ENCODE assay signal across 8 cellular contexts in the genomic region with DNA sequence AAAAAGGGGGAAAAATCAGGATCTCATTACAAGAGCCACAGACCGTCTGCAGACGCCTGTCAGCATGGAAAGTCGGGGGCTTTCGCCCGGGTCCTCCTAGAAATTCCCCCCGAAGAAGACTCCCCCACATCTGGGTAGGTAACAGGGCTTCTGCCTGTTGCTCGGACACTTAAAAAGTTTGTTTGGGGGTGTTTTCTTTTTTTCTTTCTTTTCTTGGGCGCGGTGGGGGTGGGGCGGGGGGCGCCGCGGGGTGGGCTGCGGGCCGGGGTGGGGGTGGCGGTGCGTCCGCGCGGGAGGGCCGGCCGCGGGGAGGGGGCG. TPM values are rescaled to one million over a fixed set of nuclear protein-coding genes. Genes with fewer than 3 reads are reported as not detected.
A peak's percentile ranks its signal among the peaks of the same experiment; 100 is the strongest.
DNase-seq lines count a peak whose midpoint lies in the region.

No MANE protein-coding gene starts in this region.

- no peaks in the 10 kb centered on the region for H3K4me1 ChIP-seq in endocrine pancreas (ENCODE audit: control insufficient read depth, insufficient read depth, low read length)
- peaks cover 11 to 15% of the 10 kb centered on the region in 2 experiments for H3K4me1 ChIP-seq in trophoblast cell (ENCODE audit: control insufficient read depth in 1 of 2, insufficient read depth in 2 of 2, low read length in 2 of 2)

- H4K12ac ChIP-seq in trophoblast cell (ENCODE audit: low read depth, low read length), result peak overlapping the region; percentile 67

- peak overlapping the region; percentile 66 for H3K9ac ChIP-seq in endocrine pancreas (ENCODE audit: control insufficient read depth, insufficient read depth, low read length)
- H3K9ac ChIP-seq in trophoblast cell (ENCODE audit: low read length), result peak overlapping the region; percentile 94

- intact Hi-C loops in activated naive CD4-positive, alpha-beta T cell treated with anti-CD3 and anti-CD28 coated beads for 36 hours (cut with micrococcal nuclease), result loop anchor here (2.0 kb wide), 4 partner anchors 42 to 1192 kb away; a partner anchor contains a TSS

- H2BK120ac ChIP-seq in trophoblast cell (ENCODE audit: insufficient read depth, low read length, poor library complexity), result peak overlapping the region; percentile 72

- peak overlapping the region; percentile 80 for H3K4me2 ChIP-seq in trophoblast cell (ENCODE audit: low read length)

- H3K14ac ChIP-seq in trophoblast cell (ENCODE audit: low read length), result peak overlapping the region; percentile 60

- H3K36me3 ChIP-seq in endocrine pancreas (ENCODE audit: control insufficient read depth, insufficient read depth, low read length) (no peaks in the 10 kb centered on the region), trophoblast cell (ENCODE audit: control insufficient read depth in 1 of 2, insufficient read depth in 2 of 2, low read length in 2 of 2) (no peaks in the 10 kb centered on the region)

- CTCF ChIA-PET in activated naive CD4-positive, alpha-beta T cell treated with anti-CD3 and anti-CD28 coated beads for 36 hours (lab: Charles Lee), result interaction anchor here (1.3 to 2.0 kb wide), 2 partner anchors 17 to 18 kb away, joined by 4 to 12 read pairs; no protein-coding TSS in a partner anchor

- peak overlapping the region; percentile 97 for H3K27ac Mint-ChIP-seq in activated naive CD4-positive, alpha-beta T cell treated with anti-CD3 and anti-CD28 coated beads for 36 hours

- H3K79me2 ChIP-seq in trophoblast cell (ENCODE audit: control insufficient read depth, insufficient read depth, low read length, poor library complexity), result peaks cover 11% of the 10 kb centered on the region

- H2AFZ ChIP-seq in trophoblast cell (ENCODE audit: insufficient read depth, low read length, poor library complexity), result peak overlapping the region; percentile 51

- H2AK5ac ChIP-seq in trophoblast cell (ENCODE audit: low read length), result no peak overlapping the region

- H3K4me1 Mint-ChIP-seq in activated naive CD4-positive, alpha-beta T cell treated with anti-CD3 and anti-CD28 coated beads for 36 hours (ENCODE audit: low read depth), result peaks cover 53% of the 10 kb centered on the region

- peak overlapping the region; percentile 79 for H3K4me3 ChIP-seq in Jurkat, Clone E6-1 (ENCODE audit: low read length)
- H3K4me3 ChIP-seq in endocrine pancreas (ENCODE audit: control insufficient read depth, insufficient read depth, low read length), result no peak overlapping the region
- H3K4me3 ChIP-seq in trophoblast cell (ENCODE audit: low read depth, low read length), result peak overlapping the region; percentile 84

- H3K4me3 Mint-ChIP-seq in activated naive CD4-positive, alpha-beta T cell treated with anti-CD3 and anti-CD28 coated beads for 36 hours, result peak overlapping the region; percentile 91

- DNase-seq in activated naive CD4-positive, alpha-beta T cell treated with anti-CD3 and anti-CD28 coated beads for 36 hours, result no peak
- DNase-seq in activated naive CD4-positive, alpha-beta T cell treated with anti-CD3 and anti-CD28 coated beads, Interleukin-2, amount 50 U/mL, for 16 hours, result no peak
- DNase-seq in Jurkat, Clone E6-1 (ENCODE audit: low read depth, low spot score), result no peak
- no peak for DNase-seq in trophoblast cell
- DNase-seq in islet precursor cell, result no peak
- DNase-seq in stimulated activated CD4-positive, alpha-beta T cell treated with anti-CD3 and anti-CD28 coated beads, Interleukin-1b, Interleukin-23, amount 100 ng/mL, for 48 hours, result no peak
- no peak for DNase-seq in DMS153 (lab: John Stamatoyannopoulos, UW)

- H2BK12ac ChIP-seq in trophoblast cell (ENCODE audit: low read length), result no peak overlapping the region

- H3K27ac ChIP-seq in trophoblast cell (ENCODE audit: low read depth, low read length), result peak overlapping the region; percentile 93

- H3K79me1 ChIP-seq in trophoblast cell (ENCODE audit: low read length), result peaks cover 26% of the 10 kb centered on the region

- peak overlapping the region; percentile 87 for H3K4ac ChIP-seq in trophoblast cell (ENCODE audit: low read depth, low read length)

- H3K9me3 ChIP-seq in endocrine pancreas (ENCODE audit: control insufficient read depth, low read length) (no peaks in the 10 kb centered on the region), trophoblast cell (ENCODE audit: insufficient read depth, low read depth, low read length) (no peaks in the 10 kb centered on the region)

- peak overlapping the region; percentile 94 for H4K91ac ChIP-seq in trophoblast cell (ENCODE audit: low read depth, low read length)

- H3K9me3 Mint-ChIP-seq in activated naive CD4-positive, alpha-beta T cell treated with anti-CD3 and anti-CD28 coated beads for 36 hours, result no peaks in the 10 kb centered on the region

- H3K18ac ChIP-seq in trophoblast cell (ENCODE audit: low read length), result peak overlapping the region; percentile 97

- no peak overlapping the region for H3K23ac ChIP-seq in trophoblast cell (ENCODE audit: low read length)

- peak overlapping the region; percentile 71 for H4K8ac ChIP-seq in trophoblast cell (ENCODE audit: low read depth, low read length)

- H3K27me3 ChIP-seq in endocrine pancreas (ENCODE audit: control insufficient read depth, insufficient read depth, low read length) (no peaks in the 10 kb centered on the region), trophoblast cell (ENCODE audit: insufficient read depth, low read length) (no peaks in the 10 kb centered on the region)

- H2BK5ac ChIP-seq in trophoblast cell (ENCODE audit: low read depth, low read length, poor library complexity), result peak overlapping the region; percentile 93

- H3K27me3 Mint-ChIP-seq in activated naive CD4-positive, alpha-beta T cell treated with anti-CD3 and anti-CD28 coated beads for 36 hours (ENCODE audit: low read depth), result no peaks in the 10 kb centered on the region

- no CpG with 5 or more reads among the region's 24 CpGs for WGBS in trophoblast cell (ENCODE audit: extremely low coverage, insufficient coverage, insufficient read length)

- H3K36me3 Mint-ChIP-seq in activated naive CD4-positive, alpha-beta T cell treated with anti-CD3 and anti-CD28 coated beads for 36 hours (ENCODE audit: low read depth), result peaks cover 3% of the 10 kb centered on the region

RNA-seq across cellular contexts. Expression of a gene that starts 0.4 kb away (rescaled TPM):
- 10 to 100 TPM; 11.4 to 14.1 TPM for total RNA-seq in activated naive CD4-positive, alpha-beta T cell treated with anti-CD3 and anti-CD28 coated beads for 36 hours
- polyA plus RNA-seq in Jurkat, Clone E6-1 (2012; ENCODE audit: insufficient read depth, insufficient read length), result 2.6 TPM
- polyA plus RNA-seq in trophoblast cell (2013), result 35.5 and 36.8 TPM in 2 replicates
